ENCODE assay signal across 8 cellular contexts in genomic region chr7:38107486-38107893, GRCh38.
A peak's percentile ranks its signal among the peaks of the same experiment; 100 is the strongest.
DNase-seq lines count a peak whose midpoint lies in the region; ATAC-seq and TF ChIP-seq lines count a peak whose summit lies in the region.

No MANE protein-coding gene starts in this region.

- no peak overlapping the region for H3K9ac ChIP-seq in SK-N-SH

- no peaks in the 10 kb centered on the region for H3K9me3 ChIP-seq in SK-N-SH
- no peaks in the 10 kb centered on the region for H3K9me3 ChIP-seq in cardiac muscle cell (ENCODE audit: low read depth)

- TF ChIP-seq CTCF in SK-N-SH (IDR thresholded peaks at IDR 0.05) (peak; percentile 94), cardiac muscle cell (IDR thresholded peaks at IDR 0.05; ENCODE audit: low read depth, low read length) (peak; percentile 79)

- 29% methylated on average over 3 of the region's 3 CpGs for WGBS in SK-N-SH (ENCODE audit: low lambda C conversion rate)

- H3K27me3 ChIP-seq in SK-N-SH (ENCODE audit: insufficient read depth) (no peaks in the 10 kb centered on the region), cardiac muscle cell (peaks cover 4% of the 10 kb centered on the region)

- POLR2A ChIA-PET in SK-N-SH (lab: Yijun Ruan, JAX) = no interaction called here

- no peaks in the 10 kb centered on the region for H3K79me2 ChIP-seq in SK-N-SH (ENCODE audit: insufficient read depth)

- H4K20me1 ChIP-seq in SK-N-SH (ENCODE audit: insufficient read depth) = no peaks in the 10 kb centered on the region

- H3K4me1 ChIP-seq in SK-N-SH (ENCODE audit: control insufficient read depth in 1 of 2, insufficient read depth in 2 of 2, low read depth in 1 of 2, low read length in 1 of 2) (no peaks in the 10 kb centered on the region; a peak in 1 of 4 replicates), cardiac muscle cell (ENCODE audit: low read depth) (peaks cover 4% of the 10 kb centered on the region)

- no peak overlapping the region; a peak in 1 of 4 replicates for H3K4me3 ChIP-seq in SK-N-SH (ENCODE audit: low read depth in 2 of 2, low read length in 1 of 2)
- no peak overlapping the region for H3K4me3 ChIP-seq in cardiac muscle cell

- H2AFZ ChIP-seq in SK-N-SH (ENCODE audit: low read depth) = no peak overlapping the region

- intact Hi-C loops in posterior vena cava (cut with DNase I) = loop anchor here (5.0 kb wide), 3 partner anchors 115 to 205 kb away; partner anchors contain the start of gene SFRP4 (in 1 of the 2)

- H3K36me3 ChIP-seq in SK-N-SH (replicated peaks in 1 of 2; ENCODE audit: control insufficient read depth in 1 of 2, insufficient read depth in 2 of 2, low read length in 1 of 2) (no peaks in the 10 kb centered on the region), cardiac muscle cell (no peaks in the 10 kb centered on the region)

- H3K4me2 ChIP-seq in SK-N-SH = no peak overlapping the region

- no peak for TF ChIP-seq EP300 in SK-N-SH (IDR thresholded peaks at IDR 0.05; ENCODE audit: borderline replicate concordance in 1 of 2, low read depth in 1 of 2, low read length in 1 of 2)

- H3K27ac ChIP-seq in SK-N-SH (ENCODE audit: low read depth in 2 of 2, low read length in 1 of 2) (no peak overlapping the region), cardiac muscle cell (no peak overlapping the region)

- CTCF ChIA-PET in SK-N-SH (lab: Yijun Ruan, JAX) = interaction anchor here (0.5 to 6.3 kb wide), 51 partner anchors 8 to 898 kb away, joined by 3 to 174 read pairs (median 5); partner anchors contain the start of genes SFRP4, STARD3NL and TARP

- peak; percentile 87 for TF ChIP-seq RAD21 in SK-N-SH (IDR thresholded peaks at IDR 0.05; ENCODE audit: low read length)

- DNase-seq in EH (ENCODE audit: low read depth) (peak; percentile 60), M059J (ENCODE audit: low read depth) (peak; percentile 74), SK-N-SH (peak; percentile 57), cardiac muscle cell (ENCODE audit: low read depth in 1 of 2, low spot score in 1 of 2) (peak; percentile 65 to 78), putamen (ENCODE audit: low spot score) (peak; percentile 49), posterior vena cava (ENCODE audit: low spot score) (no peak)
- peak; percentile 65 for DNase-seq in activated naive CD4-positive, alpha-beta T cell treated with anti-CD3 and anti-CD28 coated beads, Interleukin-2, amount 50 U/mL, for 16 hours

- H3K9me2 ChIP-seq in SK-N-SH = no peaks in the 10 kb centered on the region

- H3F3A ChIP-seq in SK-N-SH (replicated peaks; ENCODE audit: insufficient read depth) = no peaks in the 10 kb centered on the region

- ATAC-seq in GM21723 (IDR thresholded peaks at IDR 0.05; ENCODE audit: unreplicated experiment) = peak; percentile 85

TF ChIP-seq in SK-N-SH, 30 proteins besides CTCF, POLR2A, EP300 and RAD21:
- TF ChIP-seq RFX5 (IDR thresholded peaks at IDR 0.05; ENCODE audit: low read length) (0 out of 2 replicates have a peak, but pooled peaks have one; percentile 32), ELF1 (IDR thresholded peaks at IDR 0.05) (no peak), SMC3 (IDR thresholded peaks at IDR 0.05; ENCODE audit: low read depth, low read length) (peak; percentile 93), CHD2 (IDR thresholded peaks at IDR 0.05; ENCODE audit: low read length, partially characterized antibody) (peak; percentile 54), POLR2AphosphoS5 (IDR thresholded peaks at IDR 0.05; ENCODE audit: low read depth, low read length) (no peak), GATA2 (CRISPR knock-in tag; IDR thresholded peaks at IDR 0.05) (no peak), RCOR1 (IDR thresholded peaks at IDR 0.05; ENCODE audit: low read length) (peak; percentile 50; the same call in 1 of the 2 replicates)
